ENCODE assay signal across 8 cellular contexts in genomic region chr1:148975453-148975852, GRCh38.
DNase-seq lines count a peak whose midpoint lies in the region; ATAC-seq and TF ChIP-seq lines count a peak whose summit lies in the region.
"Not testable (repeated sequence)": the region's sequence is repeated elsewhere in the genome, so short reads cannot be mapped to it uniquely, and the experiment has no call there.

No MANE protein-coding gene starts in this region.

- DNase-seq in BJ (ENCODE audit: low read depth) (peak; percentile 61), LHCN-M2 (ENCODE audit: low read depth) (peak; percentile 59), amniotic epithelial cell (ENCODE audit: low read depth) (peak; percentile 36), fibroblast of mammary gland (ENCODE audit: low read depth) (peak; percentile 56)
- not testable (repeated sequence) for DNase-seq in activated B cell treated with CpG ODN at 0.5 μM for 24 hours, psoas muscle

- H3K36me3 ChIP-seq in BJ (ENCODE audit: control insufficient read depth, insufficient read depth, low read length) = not testable (repeated sequence)
- peaks cover 0 to 60% of the 10 kb centered on the region in 2 donors for H3K36me3 ChIP-seq in psoas muscle (ENCODE audit: insufficient read depth in 1 of 2, low read depth in 1 of 2)

- ATAC-seq in GM18511 (IDR thresholded peaks at IDR 0.05; ENCODE audit: unreplicated experiment) = peak; percentile 69
- ATAC-seq in HG02678 (IDR thresholded peaks at IDR 0.05; ENCODE audit: unreplicated experiment) = peak; percentile 40
- ATAC-seq in activated B cell treated with CpG ODN at 0.5 μM for 24 hours (ENCODE audit: low read depth) = peak; percentile 55
- ATAC-seq in psoas muscle = peak in 1 of 4 donors; percentile 24

- peaks cover 21% of the 10 kb centered on the region for H3K4me1 Mint-ChIP-seq in activated B cell treated with CpG ODN at 0.5 μM for 24 hours

- POLR2A ChIA-PET in BJ (lab: Charles Lee); activated B cell treated with CpG ODN at 0.5 μM for 24 hours (lab: Charles Lee): not testable (repeated sequence)

- peak overlapping the region; percentile 76 for H3K4me3 Mint-ChIP-seq in activated B cell treated with CpG ODN at 0.5 μM for 24 hours

- H3K27ac ChIP-seq in psoas muscle = peak overlapping the region; percentile 2

- H3K36me3 Mint-ChIP-seq in activated B cell treated with CpG ODN at 0.5 μM for 24 hours (ENCODE audit: low read depth) = peaks cover 32% of the 10 kb centered on the region

- H3K4me3 ChIP-seq in BJ (ENCODE audit: low read depth, low read length); fibroblast of mammary gland (ENCODE audit: control insufficient read depth, low read depth, low read length); psoas muscle: not testable (repeated sequence)

- TF ChIP-seq CTCF in BJ (IDR thresholded peaks at IDR 0.05; ENCODE audit: insufficient read depth, low read depth, low read length); activated B cell treated with CpG ODN at 0.5 μM for 24 hours (IDR thresholded peaks at IDR 0.05); fibroblast of mammary gland (conservative IDR thresholded peaks at IDR 0.05; ENCODE audit: control insufficient read depth, insufficient read depth, low read depth, low read length); psoas muscle (IDR thresholded peaks at IDR 0.05): not testable (repeated sequence)

- intact Hi-C loops in activated B cell treated with CpG ODN at 0.5 μM for 24 hours (cut with micrococcal nuclease); psoas muscle (cut with DNase I): not testable (repeated sequence)

- peak overlapping the region; percentile 96 for H3K27ac Mint-ChIP-seq in activated B cell treated with CpG ODN at 0.5 μM for 24 hours

- H3K27me3 ChIP-seq in BJ (ENCODE audit: control insufficient read depth, insufficient read depth, low read length); psoas muscle (ENCODE audit: insufficient read depth in 3 of 3, low read length in 2 of 3): not testable (repeated sequence)

- not testable (repeated sequence) for H3K9me3 ChIP-seq in psoas muscle

- H3K9me3 Mint-ChIP-seq in activated B cell treated with CpG ODN at 0.5 μM for 24 hours = not testable (repeated sequence)

- not testable (repeated sequence) for H3K4me1 ChIP-seq in psoas muscle

- H3K27me3 Mint-ChIP-seq in activated B cell treated with CpG ODN at 0.5 μM for 24 hours = not testable (repeated sequence)

- CTCF ChIA-PET in BJ (lab: Yijun Ruan, JAX); activated B cell treated with CpG ODN at 0.5 μM for 24 hours (lab: Charles Lee): not testable (repeated sequence)

- 83 to 94% (median 89%) methylated on average over 1 of the region's 1 CpG for WGBS in psoas muscle, 3 donors
